Comparison of ENCODE assay signal across 17 cellular contexts in genomic region chr6:123223461-123223860, GRCh38.
DNase-seq lines count a peak whose midpoint lies in the region; ATAC-seq and TF ChIP-seq lines count a peak whose summit lies in the region.
"Had no signal": no experiment of that assay in that cellular context is flagged by ENCODE, and none has a peak within 500 bp of the region (broad histone marks: within the 10 kb centered on the region; RNA-seq: fewer than 3 reads in every experiment).

No MANE protein-coding gene starts in this region.

- peak overlapping the region; percentile 8; the same call in 1 of the 2 replicates for H3K27ac Mint-ChIP-seq in GM23338
- H3K27ac Mint-ChIP-seq in activated T-helper 17 cell treated with anti-CD3 and anti-CD28 coated beads, Interleukin-2, amount 50 U/mL, for 72 hours: no peak overlapping the region
- H3K27ac Mint-ChIP-seq in immature natural killer cell: no peak overlapping the region
- H3K27ac Mint-ChIP-seq: B cell; CD4-positive, alpha-beta T cell; CD8-positive, alpha-beta T cell had no signal

- H3K4me3 ChIP-seq in GM23338: no peak overlapping the region
- peak overlapping the region; percentile 56 for H3K4me3 ChIP-seq in SK-N-MC
- no peak overlapping the region for H3K4me3 ChIP-seq in gastrocnemius medialis
- H3K4me3 ChIP-seq: BLaER1 treated with 17β-estradiol and CSF1 and Interleukin-3, amounts not matched to agents 10 nM and 100 nM had no signal

- no peaks in the 10 kb centered on the region for H4K20me1 ChIP-seq in GM23338 (replicated peaks; ENCODE audit: insufficient read depth)
- H4K20me1 ChIP-seq: BLaER1 treated with 17β-estradiol and CSF1 and Interleukin-3, amounts not matched to agents 10 nM and 100 nM had no signal

- H2AFZ ChIP-seq in GM23338: no peak overlapping the region

- in situ Hi-C loops in gastrocnemius medialis (cut with MboI; ENCODE audit: low sequenced_read_pairs in 4 of 4): no loop called here

- H3K27ac ChIP-seq in GM23338 (ENCODE audit: low read depth): no peak overlapping the region
- H3K27ac ChIP-seq in SK-N-MC: peak overlapping the region; percentile 100
- peak overlapping the region in 3 of 4 donors; percentile 2 to 25 (median 10) for H3K27ac ChIP-seq in gastrocnemius medialis
- H3K27ac ChIP-seq: BLaER1 treated with 17β-estradiol and CSF1 and Interleukin-3, amounts not matched to agents 10 nM and 100 nM; C4-2B had no signal

- peak overlapping the region; percentile 76 for H3K9ac ChIP-seq in SK-N-MC (ENCODE audit: insufficient read length)
- H3K9ac ChIP-seq: BLaER1 treated with 17β-estradiol and CSF1 and Interleukin-3, amounts not matched to agents 10 nM and 100 nM had no signal

- H3K36me3 Mint-ChIP-seq in GM23338 (ENCODE audit: low read depth) (no peaks in the 10 kb centered on the region), immature natural killer cell (no peaks in the 10 kb centered on the region)
- H3K36me3 Mint-ChIP-seq in activated T-helper 17 cell treated with anti-CD3 and anti-CD28 coated beads, Interleukin-2, amount 50 U/mL, for 72 hours (ENCODE audit: low read depth): no peaks in the 10 kb centered on the region
- H3K36me3 Mint-ChIP-seq: CD8-positive, alpha-beta T cell had no signal

- ATAC-seq in GM23338 (no peak), gastrocnemius medialis (no peak)
- no peak for ATAC-seq in activated T-helper 17 cell treated with anti-CD3 and anti-CD28 coated beads, Interleukin-2, amount 50 U/mL, for 72 hours (replicated peaks)
- ATAC-seq: CD8-positive, alpha-beta T cell had no signal

- H3K4me1 ChIP-seq in GM23338 (ENCODE audit: insufficient read depth): no peaks in the 10 kb centered on the region
- peaks cover 16 to 26% of the 10 kb centered on the region in 2 donors for H3K4me1 ChIP-seq in gastrocnemius medialis
- H3K4me1 ChIP-seq: Caco-2 had no signal

- H3K4me3 Mint-ChIP-seq in GM23338 (no peak overlapping the region), immature natural killer cell (no peak overlapping the region)
- no peak overlapping the region for H3K4me3 Mint-ChIP-seq in activated T-helper 17 cell treated with anti-CD3 and anti-CD28 coated beads, Interleukin-2, amount 50 U/mL, for 72 hours
- H3K4me3 Mint-ChIP-seq: B cell; CD4-positive, alpha-beta T cell; CD8-positive, alpha-beta T cell had no signal

- H3K9me2 ChIP-seq in GM23338 (ENCODE audit: insufficient read depth): no peaks in the 10 kb centered on the region

- no peaks in the 10 kb centered on the region for H3K27me3 Mint-ChIP-seq in GM23338 (ENCODE audit: insufficient read depth, low read depth, poor library complexity)
- H3K27me3 Mint-ChIP-seq in activated T-helper 17 cell treated with anti-CD3 and anti-CD28 coated beads, Interleukin-2, amount 50 U/mL, for 72 hours: no peaks in the 10 kb centered on the region
- H3K27me3 Mint-ChIP-seq in immature natural killer cell (ENCODE audit: low read depth in 3 of 3): peaks cover 0 to 1% (median 0%) of the 10 kb centered on the region in 3 donors
- H3K27me3 Mint-ChIP-seq: B cell; CD4-positive, alpha-beta T cell had no signal

- TF ChIP-seq CTCF in GM23338 (conservative IDR thresholded peaks at IDR 0.05; ENCODE audit: low read depth in 2 of 2) (no peak), gastrocnemius medialis (IDR thresholded peaks at IDR 0.05 in 4 of 5, conservative IDR thresholded peaks at IDR 0.05 in 1 of 5) (no peak)

- no peak for TF ChIP-seq POLR2A in gastrocnemius medialis (IDR thresholded peaks at IDR 0.05)

- H3K36me3 ChIP-seq in GM23338 (ENCODE audit: insufficient read depth) (no peaks in the 10 kb centered on the region), SK-N-MC (ENCODE audit: insufficient read depth, low read length) (peaks cover 15% of the 10 kb centered on the region; the same call in 1 of the 2 replicates), gastrocnemius medialis (no peaks in the 10 kb centered on the region)
- H3K36me3 ChIP-seq: BLaER1 treated with 17β-estradiol and CSF1 and Interleukin-3, amounts not matched to agents 10 nM and 100 nM had no signal

- DNase-seq in GM23338 (ENCODE audit: low spot score) (no peak), SK-N-MC (ENCODE audit: low read depth, low spot score) (peak; percentile 93), gastrocnemius medialis (no peak), NCI-H2171 (lab: John Stamatoyannopoulos, UW) (no peak), immature natural killer cell (no peak)
- DNase-seq: 8988T; AML-193; Caco-2; Calu3; CD4-positive, alpha-beta T cell; CD8-positive, alpha-beta T cell; DMS79 treated with DMSO at 0.1 percent for 48 hours; GF-D8 had no signal

- H3K27me3 ChIP-seq in GM23338 (ENCODE audit: insufficient read depth): no peaks in the 10 kb centered on the region
- no peaks in the 10 kb centered on the region for H3K27me3 ChIP-seq in gastrocnemius medialis
- H3K27me3 ChIP-seq: BLaER1 treated with 17β-estradiol and CSF1 and Interleukin-3, amounts not matched to agents 10 nM and 100 nM had no signal

- H3K9me3 ChIP-seq in SK-N-MC (ENCODE audit: low read depth, low read length) (no peaks in the 10 kb centered on the region), gastrocnemius medialis (no peaks in the 10 kb centered on the region)
- H3K9me3 ChIP-seq: Caco-2 had no signal

- intact Hi-C loops in gastrocnemius medialis (cut with DNase I; ENCODE audit: low total_unique reads): no loop called here

- H3K4me2 ChIP-seq in GM23338: no peak overlapping the region

- H3K9me3 Mint-ChIP-seq in GM23338: no peaks in the 10 kb centered on the region
- H3K9me3 Mint-ChIP-seq in activated T-helper 17 cell treated with anti-CD3 and anti-CD28 coated beads, Interleukin-2, amount 50 U/mL, for 72 hours: peaks cover 14% of the 10 kb centered on the region
- H3K9me3 Mint-ChIP-seq in immature natural killer cell: peaks cover 0 to 29% (median 10%) of the 10 kb centered on the region in 6 donors

- no peaks in the 10 kb centered on the region for H3K4me1 Mint-ChIP-seq in GM23338
- no peaks in the 10 kb centered on the region for H3K4me1 Mint-ChIP-seq in activated T-helper 17 cell treated with anti-CD3 and anti-CD28 coated beads, Interleukin-2, amount 50 U/mL, for 72 hours
- no peaks in the 10 kb centered on the region for H3K4me1 Mint-ChIP-seq in immature natural killer cell
- H3K4me1 Mint-ChIP-seq: B cell had no signal

- no peaks in the 10 kb centered on the region for H3K79me2 ChIP-seq in GM23338 (replicated peaks; ENCODE audit: insufficient read depth)

- H3F3A ChIP-seq in GM23338 (replicated peaks; ENCODE audit: low read depth): no peaks in the 10 kb centered on the region

TF ChIP-seq in GM23338, 12 proteins besides CTCF, POLR2A, EP300 and RAD21 (continues in another document):
- TF ChIP-seq ZNF114 (CRISPR knock-in tag; IDR thresholded peaks at IDR 0.05): no peak
- no peak for TF ChIP-seq CREB1 (CRISPR knock-in tag; IDR thresholded peaks at IDR 0.05; ENCODE audit: low read depth)
- TF ChIP-seq JUNB (IDR thresholded peaks at IDR 0.05; ENCODE audit: unreplicated experiment): no peak
- TF ChIP-seq EZH2phosphoT487 (IDR thresholded peaks at IDR 0.05; ENCODE audit: unreplicated experiment): no peak
- no peak for TF ChIP-seq REST (IDR thresholded peaks at IDR 0.05; ENCODE audit: unreplicated experiment)
- TF ChIP-seq ETS1 (IDR thresholded peaks at IDR 0.05): no peak
- TF ChIP-seq EZH2 (IDR thresholded peaks at IDR 0.05; ENCODE audit: low read depth, unreplicated experiment): no peak
- no peak for TF ChIP-seq ZNF331 (CRISPR knock-in tag; IDR thresholded peaks at IDR 0.05; ENCODE audit: low read depth)
- TF ChIP-seq NANOG (IDR thresholded peaks at IDR 0.05; ENCODE audit: borderline replicate concordance): no peak
- no peak for TF ChIP-seq POLR2AphosphoS5 (IDR thresholded peaks at IDR 0.05; ENCODE audit: low read depth)
